ENCODE assay signal across 11 cellular contexts in genomic region chr7:135744938-135745701, GRCh38. TPM values are rescaled to one million over a fixed set of nuclear protein-coding genes. Genes with fewer than 3 reads are reported as not detected.
DNase-seq lines count a peak whose midpoint lies in the region; ATAC-seq and TF ChIP-seq lines count a peak whose summit lies in the region.
"Had no signal": no experiment of that assay in that cellular context is flagged by ENCODE, and none has a peak within 500 bp of the region (broad histone marks: within the 10 kb centered on the region; RNA-seq: fewer than 3 reads in every experiment).

No MANE protein-coding gene starts in this region.

- TF ChIP-seq CTCF in esophagus squamous epithelium (IDR thresholded peaks at IDR 0.05) = no peak
- no peak for TF ChIP-seq CTCF in gastrocnemius medialis (IDR thresholded peaks at IDR 0.05 in 4 of 5, conservative IDR thresholded peaks at IDR 0.05 in 1 of 5)
- TF ChIP-seq CTCF in body of pancreas (IDR thresholded peaks at IDR 0.05) = no peak

- WGBS in esophagus squamous epithelium, 2 donors = 48 to 67% methylated on average over 6 to 8 of the region's 8 CpGs
- WGBS in body of pancreas, 2 donors = 78 to 85% methylated on average over 8 of the region's 8 CpGs

- DNase-seq in Caki2 (ENCODE audit: low read depth) = peak; percentile 36
- peak; percentile 83 for DNase-seq in RPMI7951 (ENCODE audit: low read depth)
- DNase-seq in esophagus squamous epithelium (lab: John Stamatoyannopoulos, UW) = no peak
- DNase-seq in gastrocnemius medialis = no peak
- no peak for DNase-seq in amygdala (lab: John Stamatoyannopoulos, UW)
- no peak for DNase-seq in effector memory CD4-positive, alpha-beta T cell
- DNase-seq in body of pancreas = no peak
- DNase-seq: immature natural killer cell, NCI-H82, nucleus accumbens had no signal

- H3K27ac ChIP-seq in esophagus squamous epithelium (peak overlapping the region; percentile 75 to 82 (median 78)), gastrocnemius medialis (peak overlapping the region in 3 of 4 donors; percentile 14 to 50 (median 34)), body of pancreas (no peak overlapping the region)
- H3K27ac ChIP-seq in effector memory CD4-positive, alpha-beta T cell (ENCODE audit: insufficient read depth, low read length, poor library complexity, severe bottlenecking) = no peak overlapping the region

- in situ Hi-C loops in Caki2 (cut with HindIII; ENCODE audit: low pct_unique_long_range_greater_than_20kb, low sequenced_read_pairs) (no loop called here), gastrocnemius medialis (cut with MboI; ENCODE audit: low sequenced_read_pairs in 4 of 4) (no loop called here)

- intact Hi-C loops in esophagus squamous epithelium (cut with DNase I) (no loop called here), gastrocnemius medialis (cut with DNase I; ENCODE audit: low total_unique reads) (no loop called here), body of pancreas (cut with DNase I) (no loop called here)

- TF ChIP-seq POLR2A in esophagus squamous epithelium (IDR thresholded peaks at IDR 0.05) (no peak), gastrocnemius medialis (IDR thresholded peaks at IDR 0.05) (no peak), body of pancreas (IDR thresholded peaks at IDR 0.05) (no peak)

- H3K9me3 ChIP-seq in esophagus squamous epithelium (no peaks in the 10 kb centered on the region), gastrocnemius medialis (no peaks in the 10 kb centered on the region), body of pancreas (no peaks in the 10 kb centered on the region)
- H3K9me3 ChIP-seq in effector memory CD4-positive, alpha-beta T cell (ENCODE audit: control insufficient read depth, low read length) = no peaks in the 10 kb centered on the region

- H3K36me3 ChIP-seq in esophagus squamous epithelium (no peaks in the 10 kb centered on the region), gastrocnemius medialis (no peaks in the 10 kb centered on the region), body of pancreas (replicated peaks in 1 of 2; ENCODE audit: insufficient read depth in 1 of 2, low read depth in 2 of 2) (no peaks in the 10 kb centered on the region)
- no peaks in the 10 kb centered on the region for H3K36me3 ChIP-seq in effector memory CD4-positive, alpha-beta T cell (ENCODE audit: control insufficient read depth, insufficient read depth, low read length)

- H3K4me1 ChIP-seq in esophagus squamous epithelium (peaks cover 5 to 54% (median 27%) of the 10 kb centered on the region in 3 donors), gastrocnemius medialis (peaks cover 8 to 9% of the 10 kb centered on the region in 2 donors), body of pancreas (no peaks in the 10 kb centered on the region)
- H3K4me1 ChIP-seq in effector memory CD4-positive, alpha-beta T cell (ENCODE audit: control insufficient read depth, insufficient read depth, low read length, poor library complexity, severe bottlenecking) = no peaks in the 10 kb centered on the region

- ATAC-seq in gastrocnemius medialis (no peak), body of pancreas (no peak), GM21619 (IDR thresholded peaks at IDR 0.05; ENCODE audit: unreplicated experiment) (no peak)

- H3K4me3 ChIP-seq in esophagus squamous epithelium (no peak overlapping the region), gastrocnemius medialis (no peak overlapping the region), body of pancreas (no peak overlapping the region)
- H3K4me3 ChIP-seq in effector memory CD4-positive, alpha-beta T cell (ENCODE audit: insufficient read depth, low read depth, low read length, poor library complexity, severe bottlenecking) = no peak overlapping the region

- H3K27me3 ChIP-seq in esophagus squamous epithelium = no peaks in the 10 kb centered on the region
- H3K27me3 ChIP-seq in gastrocnemius medialis = no peaks in the 10 kb centered on the region
- H3K27me3 ChIP-seq in effector memory CD4-positive, alpha-beta T cell (replicated peaks; ENCODE audit: control insufficient read depth, insufficient read depth, low read length, poor library complexity, severe bottlenecking) = no peaks in the 10 kb centered on the region
- H3K27me3 ChIP-seq in body of pancreas = no peaks in the 10 kb centered on the region

RNA-seq across cellular contexts. Expression of gene FAM180A, which starts 3.5 kb away (rescaled TPM):
- total RNA-seq in Caki2 (2014; rRNA removed; shearing (Covaris generic); ENCODE audit: low replicate concordance) = 0.84 TPM in 1 of 2 replicates, not detected in the other
- 4.8 and 6.4 TPM in 2 replicates for total RNA-seq in RPMI7951 (2014; rRNA removed; shearing (Covaris generic))
- total RNA-seq in esophagus squamous epithelium (1 to 10 TPM in 1 of 4 donors, under 1 TPM in 3; 0.38 to 5.0 (median 0.60) TPM), gastrocnemius medialis (1 to 10 TPM in 2 of 4 donors, under 1 TPM in 1, not detected in 1; 0.65 to 1.9 (median 1.4) TPM), body of pancreas (1 to 10 TPM in 1 of 2 donors, not detected in 1; 3.1 TPM)

RNA-seq across cellular contexts. Expression of gene SLC13A4, which starts 17.1 kb away (rescaled TPM):
- total RNA-seq in Caki2 (2014; rRNA removed; shearing (Covaris generic); ENCODE audit: low replicate concordance) = not detected in 2 replicates
- not detected in 2 replicates for total RNA-seq in RPMI7951 (2014; rRNA removed; shearing (Covaris generic))
- total RNA-seq in esophagus squamous epithelium = 1 to 10 TPM in 3 of 4 donors, under 1 TPM in 1; under 0.01 to 1.9 (median 1.5) TPM
- total RNA-seq in gastrocnemius medialis = not detected
- total RNA-seq in body of pancreas = not detected

Comparison
In these comparisons a context has a peak if more than half of its experiments do, and no peak if none do; other contexts are left out.
1. DNase-seq: peak in Caki2 (single experiment) and RPMI7951 (single experiment); none in esophagus squamous epithelium (single experiment), gastrocnemius medialis (0 of 2), amygdala (0 of 56), effector memory CD4-positive, alpha-beta T cell (0 of 3) and body of pancreas (0 of 4).
2. H3K27ac ChIP-seq: peak in esophagus squamous epithelium (4 of 4) and gastrocnemius medialis (3 of 4); none in effector memory CD4-positive, alpha-beta T cell (single experiment) and body of pancreas (0 of 4).